ENCODE assay signal across 2 cellular contexts in genomic region chr7:107712025-107712424, GRCh38.
TF ChIP-seq lines count a peak whose summit lies in the region.

No MANE protein-coding gene starts in this region.

TF ChIP-seq in SK-N-SH, 30 proteins besides CTCF, POLR2A, EP300 and RAD21:
- no peak for TF ChIP-seq RFX5 (IDR thresholded peaks at IDR 0.05; ENCODE audit: low read length)
- no peak for TF ChIP-seq RCOR1 (IDR thresholded peaks at IDR 0.05; ENCODE audit: low read length)
- TF ChIP-seq JUND (IDR thresholded peaks at IDR 0.05) = no peak
- no peak for TF ChIP-seq MXI1 (IDR thresholded peaks at IDR 0.05; ENCODE audit: low read depth, low read length)
- TF ChIP-seq NRF1 (IDR thresholded peaks at IDR 0.05; ENCODE audit: low read depth, low read length) = no peak
- TF ChIP-seq CHD2 (IDR thresholded peaks at IDR 0.05; ENCODE audit: low read length, partially characterized antibody) = no peak
- no peak for TF ChIP-seq POLR2AphosphoS5 (IDR thresholded peaks at IDR 0.05; ENCODE audit: low read depth, low read length)
- TF ChIP-seq USF2 (IDR thresholded peaks at IDR 0.05; ENCODE audit: borderline replicate concordance, low read depth, low read length) = no peak
- TF ChIP-seq GABPA (IDR thresholded peaks at IDR 0.05; ENCODE audit: low read depth) = no peak
- TF ChIP-seq FOSL2 (IDR thresholded peaks at IDR 0.05; ENCODE audit: borderline replicate concordance, low read depth) = no peak
- no peak for TF ChIP-seq TEAD4 (IDR thresholded peaks at IDR 0.05; ENCODE audit: borderline replicate concordance, insufficient read depth)
- no peak for TF ChIP-seq ZBTB33 (IDR thresholded peaks at IDR 0.05; ENCODE audit: borderline replicate concordance, low read depth)
- no peak for TF ChIP-seq FOXJ3 (CRISPR knock-in tag; IDR thresholded peaks at IDR 0.05)
- TF ChIP-seq PBX3 (IDR thresholded peaks at IDR 0.05) = no peak
- TF ChIP-seq USF1 (IDR thresholded peaks at IDR 0.05; ENCODE audit: borderline replicate concordance, low read depth) = no peak
- TF ChIP-seq SMC3 (IDR thresholded peaks at IDR 0.05; ENCODE audit: low read depth, low read length) = no peak

TF ChIP-seq in HepG2, 621 proteins besides CTCF, POLR2A, EP300 and RAD21:
- TF ChIP-seq ZBED4 (CRISPR knock-in tag; IDR thresholded peaks at IDR 0.05; ENCODE audit: borderline replicate concordance) (no peak), PPARG (CRISPR knock-in tag; conservative IDR thresholded peaks at IDR 0.05) (no peak), MZF1 (CRISPR knock-in tag; IDR thresholded peaks at IDR 0.05; ENCODE audit: borderline replicate concordance) (no peak), YEATS2 (CRISPR knock-in tag; IDR thresholded peaks at IDR 0.05; ENCODE audit: borderline replicate concordance) (no peak)
